19 cellular contexts compared by ENCODE assay signal in genomic region chr1:165053273-165053835, GRCh38.
DNase-seq lines count a peak whose midpoint lies in the region; ATAC-seq and TF ChIP-seq lines count a peak whose summit lies in the region.
"Had no signal": no experiment of that assay in that cellular context is flagged by ENCODE, and none has a peak within 500 bp of the region (broad histone marks: within the 10 kb centered on the region; RNA-seq: fewer than 3 reads in every experiment).

No MANE protein-coding gene starts in this region.

- H3T11ph ChIP-seq in H9 (ENCODE audit: low read length), result no peak overlapping the region

- H4K20me1 ChIP-seq in H9 (ENCODE audit: control insufficient read depth, insufficient read depth, insufficient read length) (no peaks in the 10 kb centered on the region), neural progenitor cell (ENCODE audit: low read depth) (no peaks in the 10 kb centered on the region)

- 0 out of 7 replicates have a peak overlapping the region, but pooled peaks of 1 of the 3 experiments have one; percentile 0 for H3K27ac Mint-ChIP-seq in H9
- H3K27ac Mint-ChIP-seq in glutamatergic neuron (ENCODE audit: unreplicated experiment), result peak overlapping the region; percentile 36
- H3K27ac Mint-ChIP-seq in neural progenitor cell, result no peak overlapping the region
- H3K27ac Mint-ChIP-seq: CD4-positive, alpha-beta memory T cell; T-cell had no signal

- H2AFZ ChIP-seq in H9 (ENCODE audit: low read length), result no peak overlapping the region
- no peak overlapping the region for H2AFZ ChIP-seq in neural progenitor cell (replicated peaks)

- no peak overlapping the region for H4K91ac ChIP-seq in H9 (ENCODE audit: insufficient read length, low read depth, low read length)

- H2BK5ac ChIP-seq in H9 (ENCODE audit: insufficient read length, low read length), result no peak overlapping the region

- H3K36me3 Mint-ChIP-seq in H9 (ENCODE audit: insufficient read depth in 1 of 3, low read depth in 3 of 3) (peaks cover 0 to 2% (median 0%) of the 10 kb centered on the region in 3 experiments; a peak in 2 of 7 replicates), glutamatergic neuron (ENCODE audit: unreplicated experiment) (peaks cover 4% of the 10 kb centered on the region), neural progenitor cell (no peaks in the 10 kb centered on the region)
- H3K36me3 Mint-ChIP-seq: CD4-positive, alpha-beta memory T cell; T-cell had no signal

- H3K4me3 ChIP-seq in neural progenitor cell, result no peak overlapping the region
- H3K4me3 ChIP-seq: Peyer's patch had no signal

- H3K9me3 Mint-ChIP-seq in H9, result no peaks in the 10 kb centered on the region; a peak in 1 of 5 replicates
- no peaks in the 10 kb centered on the region for H3K9me3 Mint-ChIP-seq in glutamatergic neuron (ENCODE audit: unreplicated experiment)
- H3K9me3 Mint-ChIP-seq in neural progenitor cell, result no peaks in the 10 kb centered on the region

- no peak overlapping the region for H2BK20ac ChIP-seq in H9 (ENCODE audit: low read depth, low read length, poor library complexity, severe bottlenecking)

- no CpG with 5 or more reads among the region's 3 CpGs for WGBS in H9 (ENCODE audit: extremely low coverage, insufficient read length, low lambda C conversion rate)

- no peaks in the 10 kb centered on the region for H3K79me2 ChIP-seq in H9 (ENCODE audit: insufficient read depth, low read length)
- H3K79me2 ChIP-seq in neural progenitor cell (ENCODE audit: low read depth), result no peaks in the 10 kb centered on the region

- H3K27ac ChIP-seq in H9 (ENCODE audit: insufficient read length, low read depth, low read length) (no peak overlapping the region), neural progenitor cell (no peak overlapping the region)
- H3K27ac ChIP-seq: Peyer's patch had no signal

- H3K9me3 ChIP-seq in H9 (ENCODE audit: control insufficient read depth, low read depth, low read length), result no peaks in the 10 kb centered on the region
- no peaks in the 10 kb centered on the region for H3K9me3 ChIP-seq in neural progenitor cell (ENCODE audit: low read depth)
- H3K9me3 ChIP-seq: BE2C, Peyer's patch, SK-N-SH had no signal

- H3K18ac ChIP-seq in H9 (ENCODE audit: insufficient read length, low read depth, low read length), result peak overlapping the region; percentile 34

- H3K56ac ChIP-seq in H9 (ENCODE audit: insufficient read length, low read depth, low read length), result no peak overlapping the region

- H3K4ac ChIP-seq in H9 (ENCODE audit: low read depth, low read length), result no peak overlapping the region

- no peak for DNase-seq in H9
- peak; percentile 6 for DNase-seq in OCI-M1 (lab: John Stamatoyannopoulos, UW)
- DNase-seq in glutamatergic neuron, result no peak
- peak; percentile 10 for DNase-seq in neural progenitor cell (ENCODE audit: low spot score)
- DNase-seq in amniotic stem cell (lab: John Stamatoyannopoulos, UW), result no peak
- DNase-seq in CD1c-positive myeloid dendritic cell (ENCODE audit: extremely low spot score), result no peak
- DNase-seq in DMS153 treated with DMSO at 0.1 percent for 48 hours (lab: John Stamatoyannopoulos, UW; ENCODE audit: unreplicated experiment), result no peak
- DNase-seq in left lobe of liver (ENCODE audit: low spot score), result no peak
- DNase-seq: BE2C; CD4-positive, alpha-beta memory T cell; GF-D8; KBM-7; NCI-H1436 treated with DMSO at 0.1 percent for 48 hours; NCI-H2029 treated with DMSO at 0.1 percent for 48 hours; NCI-H510A treated with DMSO at 0.1 percent for 48 hours; Peyer's patch; SK-N-SH; T-cell had no signal

- H4K8ac ChIP-seq in H9 (replicated peaks; ENCODE audit: insufficient read length, low read depth, low read length), result no peak overlapping the region

- H3K4me1 Mint-ChIP-seq in H9 (peaks cover 11 to 25% of the 10 kb centered on the region in 2 experiments), glutamatergic neuron (ENCODE audit: low read depth, unreplicated experiment) (peaks cover 6% of the 10 kb centered on the region), neural progenitor cell (peaks cover 12% of the 10 kb centered on the region)
- H3K4me1 Mint-ChIP-seq: CD4-positive, alpha-beta memory T cell; T-cell had no signal

- TF ChIP-seq CTCF in H9 (conservative IDR thresholded peaks at IDR 0.05) (no peak), glutamatergic neuron (IDR thresholded peaks at IDR 0.05; ENCODE audit: partially characterized antibody, unreplicated experiment) (no peak), neural progenitor cell (IDR thresholded peaks at IDR 0.05) (no peak)

- H4K5ac ChIP-seq in H9 (ENCODE audit: insufficient read length, low read depth, low read length), result no peak overlapping the region

- H3K23me2 ChIP-seq in H9 (ENCODE audit: insufficient read length, low read depth, low read length, poor library complexity, severe bottlenecking), result no peaks in the 10 kb centered on the region

- H2AK5ac ChIP-seq in H9 (ENCODE audit: insufficient read length, low read length), result no peak overlapping the region

- H3K14ac ChIP-seq in H9 (ENCODE audit: insufficient read depth, low read length), result no peak overlapping the region

- H3K4me3 Mint-ChIP-seq in H9 (no peak overlapping the region), glutamatergic neuron (ENCODE audit: unreplicated experiment) (no peak overlapping the region), neural progenitor cell (no peak overlapping the region)
- H3K4me3 Mint-ChIP-seq: CD4-positive, alpha-beta memory T cell; T-cell had no signal

- no peak overlapping the region for H3K23ac ChIP-seq in H9 (ENCODE audit: insufficient read length, low read depth, low read length)

- H2BK120ac ChIP-seq in H9 (ENCODE audit: low read depth, low read length, poor library complexity, severe bottlenecking), result no peak overlapping the region

- H3K9ac ChIP-seq in H9 (ENCODE audit: extremely low read depth, insufficient read length, low read length), result no peak overlapping the region
- no peak overlapping the region for H3K9ac ChIP-seq in neural progenitor cell
- H3K9ac ChIP-seq: SK-N-SH had no signal

- ATAC-seq in left lobe of liver, result no peak
- ATAC-seq: Right ventricle myocardium inferior, T-cell had no signal

- H3K4me1 ChIP-seq in H9 (ENCODE audit: insufficient read depth, low read length) (peaks cover 2% of the 10 kb centered on the region; the same call in 1 of the 2 replicates), neural progenitor cell (peaks cover 24% of the 10 kb centered on the region)
- H3K4me1 ChIP-seq: BE2C, Peyer's patch had no signal

- H3K36me3 ChIP-seq in neural progenitor cell, result no peaks in the 10 kb centered on the region
- H3K36me3 ChIP-seq: BE2C, Peyer's patch had no signal

- H3F3A ChIP-seq in neural progenitor cell (ENCODE audit: low read depth), result no peaks in the 10 kb centered on the region

- H2BK12ac ChIP-seq in H9 (ENCODE audit: insufficient read length, low read depth, low read length), result no peak overlapping the region

- peaks cover 12% of the 10 kb centered on the region for H3K27me3 Mint-ChIP-seq in H9 (ENCODE audit: low read depth)
- H3K27me3 Mint-ChIP-seq in glutamatergic neuron (ENCODE audit: unreplicated experiment), result peaks cover 1% of the 10 kb centered on the region
- no peaks in the 10 kb centered on the region for H3K27me3 Mint-ChIP-seq in neural progenitor cell (ENCODE audit: insufficient read depth, low read depth)

- no peak overlapping the region for H2BK15ac ChIP-seq in H9 (ENCODE audit: low read depth, low read length)

- H3K4me2 ChIP-seq in H9 (ENCODE audit: insufficient read depth, insufficient read length, low read length) (no peak overlapping the region), neural progenitor cell (peak overlapping the region; percentile 2)
- H3K4me2 ChIP-seq: SK-N-SH had no signal

- H3K27me3 ChIP-seq in H9 (ENCODE audit: insufficient read depth, low read length), result no peaks in the 10 kb centered on the region
- H3K27me3 ChIP-seq in neural progenitor cell, result no peaks in the 10 kb centered on the region
- H3K27me3 ChIP-seq: BE2C, Peyer's patch had no signal

- no peaks in the 10 kb centered on the region for H3K79me1 ChIP-seq in H9 (ENCODE audit: insufficient read depth, low read depth, low read length, poor library complexity, severe bottlenecking)

Comparison
In these comparisons a context has a peak if more than half of its experiments do, and no peak if none do; other contexts are left out.
1. DNase-seq: peak in OCI-M1 (single experiment) and neural progenitor cell (single experiment); none in H9 (single experiment), glutamatergic neuron (single experiment), amniotic stem cell (single experiment), CD1c-positive myeloid dendritic cell (single experiment), DMS153 treated with DMSO at 0.1 percent for 48 hours (single experiment) and left lobe of liver (single experiment).